ENCODE assay signal across 2 cellular contexts in the genomic region with DNA sequence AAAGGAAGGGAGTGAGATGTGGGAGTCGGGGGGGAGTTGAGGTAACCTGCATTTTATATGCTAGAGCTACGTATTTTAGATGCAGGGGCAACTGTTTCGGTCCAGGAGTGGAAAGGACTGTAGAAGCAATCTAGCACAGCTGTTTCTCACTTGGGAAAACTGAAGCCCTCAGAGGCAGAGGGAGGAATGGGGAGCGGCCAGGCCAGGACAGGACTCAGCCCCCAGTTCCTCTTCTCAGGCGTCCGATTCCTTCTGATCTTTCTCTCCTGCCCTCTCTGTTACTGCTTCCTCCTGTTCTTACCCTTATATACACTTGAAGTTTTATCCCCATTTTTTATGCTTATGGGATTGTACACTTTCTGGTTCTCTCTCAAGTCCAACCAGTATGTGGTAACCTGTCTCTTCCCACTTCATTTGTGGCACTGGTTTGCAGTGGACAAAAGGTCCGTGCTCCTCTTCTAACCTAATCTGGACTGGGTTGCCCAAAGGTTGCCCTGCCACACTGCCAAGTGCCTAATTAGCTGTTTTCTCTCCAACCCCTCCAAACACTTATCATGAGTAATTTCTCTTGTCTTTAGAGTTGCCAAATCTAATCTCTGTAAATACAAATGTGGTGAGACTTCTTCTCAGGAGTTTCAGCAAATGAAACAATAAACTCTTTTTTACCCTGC.
TF ChIP-seq lines count a peak whose summit lies in the region.

No MANE protein-coding gene starts in this region.

TF ChIP-seq in WTC11, 78 proteins besides CTCF, POLR2A, EP300 and RAD21 (continued from another document):
- TF ChIP-seq SMAD3 (CRISPR knock-in tag; IDR thresholded peaks at IDR 0.05; ENCODE audit: borderline replicate concordance) = no peak
- TF ChIP-seq, protein P1, sequence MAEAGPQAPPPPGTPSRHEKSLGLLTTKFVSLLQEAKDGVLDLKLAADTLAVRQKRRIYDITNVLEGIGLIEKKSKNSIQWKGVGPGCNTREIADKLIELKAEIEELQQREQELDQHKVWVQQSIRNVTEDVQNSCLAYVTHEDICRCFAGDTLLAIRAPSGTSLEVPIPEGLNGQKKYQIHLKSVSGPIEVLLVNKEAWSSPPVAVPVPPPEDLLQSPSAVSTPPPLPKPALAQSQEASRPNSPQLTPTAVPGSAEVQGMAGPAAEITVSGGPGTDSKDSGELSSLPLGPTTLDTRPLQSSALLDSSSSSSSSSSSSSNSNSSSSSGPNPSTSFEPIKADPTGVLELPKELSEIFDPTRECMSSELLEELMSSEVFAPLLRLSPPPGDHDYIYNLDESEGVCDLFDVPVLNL (CRISPR knock-in tag; IDR thresholded peaks at IDR 0.05; ENCODE audit: borderline replicate concordance, low read depth) = no peak
- TF ChIP-seq, protein P2, sequence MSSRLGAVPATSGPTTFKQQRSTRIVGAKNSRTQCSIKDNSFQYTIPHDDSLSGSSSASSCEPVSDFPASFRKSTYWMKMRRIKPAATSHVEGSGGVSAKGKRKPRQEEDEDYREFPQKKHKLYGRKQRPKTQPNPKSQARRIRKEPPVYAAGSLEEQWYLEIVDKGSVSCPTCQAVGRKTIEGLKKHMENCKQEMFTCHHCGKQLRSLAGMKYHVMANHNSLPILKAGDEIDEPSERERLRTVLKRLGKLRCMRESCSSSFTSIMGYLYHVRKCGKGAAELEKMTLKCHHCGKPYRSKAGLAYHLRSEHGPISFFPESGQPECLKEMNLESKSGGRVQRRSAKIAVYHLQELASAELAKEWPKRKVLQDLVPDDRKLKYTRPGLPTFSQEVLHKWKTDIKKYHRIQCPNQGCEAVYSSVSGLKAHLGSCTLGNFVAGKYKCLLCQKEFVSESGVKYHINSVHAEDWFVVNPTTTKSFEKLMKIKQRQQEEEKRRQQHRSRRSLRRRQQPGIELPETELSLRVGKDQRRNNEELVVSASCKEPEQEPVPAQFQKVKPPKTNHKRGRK (CRISPR knock-in tag; IDR thresholded peaks at IDR 0.05; ENCODE audit: borderline replicate concordance) = no peak
- no peak for TF ChIP-seq ZNF416 (CRISPR knock-in tag; IDR thresholded peaks at IDR 0.05)
- TF ChIP-seq, protein P3, sequence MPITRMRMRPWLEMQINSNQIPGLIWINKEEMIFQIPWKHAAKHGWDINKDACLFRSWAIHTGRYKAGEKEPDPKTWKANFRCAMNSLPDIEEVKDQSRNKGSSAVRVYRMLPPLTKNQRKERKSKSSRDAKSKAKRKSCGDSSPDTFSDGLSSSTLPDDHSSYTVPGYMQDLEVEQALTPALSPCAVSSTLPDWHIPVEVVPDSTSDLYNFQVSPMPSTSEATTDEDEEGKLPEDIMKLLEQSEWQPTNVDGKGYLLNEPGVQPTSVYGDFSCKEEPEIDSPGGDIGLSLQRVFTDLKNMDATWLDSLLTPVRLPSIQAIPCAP (CRISPR knock-in tag; IDR thresholded peaks at IDR 0.05) = no peak
- no peak for TF ChIP-seq SOX15 (CRISPR knock-in tag; IDR thresholded peaks at IDR 0.05)
- no peak for TF ChIP-seq GTF2I (CRISPR knock-in tag; conservative IDR thresholded peaks at IDR 0.05)
- TF ChIP-seq, protein P4, sequence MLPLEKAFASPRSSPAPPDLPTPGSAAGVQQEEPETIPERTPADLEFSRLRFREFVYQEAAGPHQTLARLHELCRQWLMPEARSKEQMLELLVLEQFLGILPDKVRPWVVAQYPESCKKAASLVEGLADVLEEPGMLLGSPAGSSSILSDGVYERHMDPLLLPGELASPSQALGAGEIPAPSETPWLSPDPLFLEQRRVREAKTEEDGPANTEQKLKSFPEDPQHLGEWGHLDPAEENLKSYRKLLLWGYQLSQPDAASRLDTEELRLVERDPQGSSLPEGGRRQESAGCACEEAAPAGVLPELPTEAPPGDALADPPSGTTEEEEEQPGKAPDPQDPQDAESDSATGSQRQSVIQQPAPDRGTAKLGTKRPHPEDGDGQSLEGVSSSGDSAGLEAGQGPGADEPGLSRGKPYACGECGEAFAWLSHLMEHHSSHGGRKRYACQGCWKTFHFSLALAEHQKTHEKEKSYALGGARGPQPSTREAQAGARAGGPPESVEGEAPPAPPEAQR (CRISPR knock-in tag; IDR thresholded peaks at IDR 0.05) = no peak
- no peak for TF ChIP-seq GABPB1 (CRISPR knock-in tag; IDR thresholded peaks at IDR 0.05)

TF ChIP-seq in SK-N-SH treated with all-trans-retinoic acid at 6 μM for 48 hours, 23 proteins besides CTCF, POLR2A, EP300 and RAD21 (continued from another document):
- TF ChIP-seq, protein P5, sequence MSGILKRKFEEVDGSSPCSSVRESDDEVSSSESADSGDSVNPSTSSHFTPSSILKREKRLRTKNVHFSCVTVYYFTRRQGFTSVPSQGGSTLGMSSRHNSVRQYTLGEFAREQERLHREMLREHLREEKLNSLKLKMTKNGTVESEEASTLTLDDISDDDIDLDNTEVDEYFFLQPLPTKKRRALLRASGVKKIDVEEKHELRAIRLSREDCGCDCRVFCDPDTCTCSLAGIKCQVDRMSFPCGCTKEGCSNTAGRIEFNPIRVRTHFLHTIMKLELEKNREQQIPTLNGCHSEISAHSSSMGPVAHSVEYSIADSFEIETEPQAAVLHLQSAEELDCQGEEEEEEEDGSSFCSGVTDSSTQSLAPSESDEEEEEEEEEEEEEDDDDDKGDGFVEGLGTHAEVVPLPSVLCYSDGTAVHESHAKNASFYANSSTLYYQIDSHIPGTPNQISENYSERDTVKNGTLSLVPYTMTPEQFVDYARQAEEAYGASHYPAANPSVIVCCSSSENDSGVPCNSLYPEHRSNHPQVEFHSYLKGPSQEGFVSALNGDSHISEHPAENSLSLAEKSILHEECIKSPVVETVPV (CRISPR knock-in tag; IDR thresholded peaks at IDR 0.05) = no peak
- TF ChIP-seq, protein P6, sequence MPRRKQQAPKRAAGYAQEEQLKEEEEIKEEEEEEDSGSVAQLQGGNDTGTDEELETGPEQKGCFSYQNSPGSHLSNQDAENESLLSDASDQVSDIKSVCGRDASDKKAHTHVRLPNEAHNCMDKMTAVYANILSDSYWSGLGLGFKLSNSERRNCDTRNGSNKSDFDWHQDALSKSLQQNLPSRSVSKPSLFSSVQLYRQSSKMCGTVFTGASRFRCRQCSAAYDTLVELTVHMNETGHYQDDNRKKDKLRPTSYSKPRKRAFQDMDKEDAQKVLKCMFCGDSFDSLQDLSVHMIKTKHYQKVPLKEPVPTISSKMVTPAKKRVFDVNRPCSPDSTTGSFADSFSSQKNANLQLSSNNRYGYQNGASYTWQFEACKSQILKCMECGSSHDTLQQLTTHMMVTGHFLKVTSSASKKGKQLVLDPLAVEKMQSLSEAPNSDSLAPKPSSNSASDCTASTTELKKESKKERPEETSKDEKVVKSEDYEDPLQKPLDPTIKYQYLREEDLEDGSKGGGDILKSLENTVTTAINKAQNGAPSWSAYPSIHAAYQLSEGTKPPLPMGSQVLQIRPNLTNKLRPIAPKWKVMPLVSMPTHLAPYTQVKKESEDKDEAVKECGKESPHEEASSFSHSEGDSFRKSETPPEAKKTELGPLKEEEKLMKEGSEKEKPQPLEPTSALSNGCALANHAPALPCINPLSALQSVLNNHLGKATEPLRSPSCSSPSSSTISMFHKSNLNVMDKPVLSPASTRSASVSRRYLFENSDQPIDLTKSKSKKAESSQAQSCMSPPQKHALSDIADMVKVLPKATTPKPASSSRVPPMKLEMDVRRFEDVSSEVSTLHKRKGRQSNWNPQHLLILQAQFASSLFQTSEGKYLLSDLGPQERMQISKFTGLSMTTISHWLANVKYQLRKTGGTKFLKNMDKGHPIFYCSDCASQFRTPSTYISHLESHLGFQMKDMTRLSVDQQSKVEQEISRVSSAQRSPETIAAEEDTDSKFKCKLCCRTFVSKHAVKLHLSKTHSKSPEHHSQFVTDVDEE (CRISPR knock-in tag; IDR thresholded peaks at IDR 0.05) = no peak
- TF ChIP-seq ZFP30 (CRISPR knock-in tag; IDR thresholded peaks at IDR 0.05) (no peak), TCF4 (CRISPR knock-in tag; IDR thresholded peaks at IDR 0.05; ENCODE audit: borderline replicate concordance) (no peak), PPARA (CRISPR knock-in tag; IDR thresholded peaks at IDR 0.05; ENCODE audit: borderline replicate concordance) (no peak), RARB (CRISPR knock-in tag; IDR thresholded peaks at IDR 0.05) (no peak)
